ENCODE assay signal across 31 cellular contexts in the genomic region with DNA sequence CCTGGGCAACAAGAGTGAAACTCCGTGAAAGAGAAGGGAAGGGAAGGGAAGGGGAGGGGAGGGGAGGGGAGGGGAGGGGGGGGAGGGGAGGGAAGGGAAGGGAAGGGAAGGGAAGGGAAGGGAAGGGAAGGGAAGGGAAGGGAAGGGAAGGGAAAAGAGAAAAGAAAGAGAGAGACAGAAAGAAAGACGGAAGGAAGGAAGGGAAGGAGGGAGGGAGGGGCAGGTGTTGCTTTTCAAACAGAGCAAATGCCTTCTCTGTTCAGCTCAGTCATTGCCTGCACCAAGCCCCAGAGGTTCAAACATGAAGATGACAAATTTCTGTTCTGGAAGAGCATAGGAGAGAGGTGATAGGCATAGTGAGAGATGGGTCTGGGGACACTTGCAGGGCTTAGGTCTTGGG.
DNase-seq lines count a peak whose midpoint lies in the region; ATAC-seq, FAIRE-seq and TF ChIP-seq lines count a peak whose summit lies in the region.
"Had no signal": no experiment of that assay in that cellular context is flagged by ENCODE, and none has a peak within 500 bp of the region (broad histone marks: within the 10 kb centered on the region; RNA-seq: fewer than 3 reads in every experiment).

No MANE protein-coding gene starts in this region.

- H2BK5ac ChIP-seq in IMR-90 (ENCODE audit: low read depth, low read length, poor library complexity, severe bottlenecking): no peak overlapping the region

- no peak overlapping the region for H2AFZ ChIP-seq in HepG2 (ENCODE audit: low read length)
- H2AFZ ChIP-seq in IMR-90 (replicated peaks; ENCODE audit: low read length, poor library complexity): no peak overlapping the region

- TF ChIP-seq POLR2A in HepG2 (IDR thresholded peaks at IDR 0.05; ENCODE audit: insufficient read depth in 1 of 2, low read depth in 2 of 2, low read length in 2 of 2) (no peak), right lobe of liver (IDR thresholded peaks at IDR 0.05) (no peak), IMR-90 (IDR thresholded peaks at IDR 0.05; ENCODE audit: low read depth, low read length) (no peak)

- CTCF ChIA-PET in HepG2 (lab: Yijun Ruan, JAX; ENCODE audit: low intra/inter-chr PET ratio, low total read pairs): no interaction called here
- CTCF ChIA-PET in IMR-90 (lab: Yijun Ruan, JAX): no interaction called here

- H3K4ac ChIP-seq in IMR-90 (ENCODE audit: low read depth, low read length): no peak overlapping the region

- H3K27me3 ChIP-seq in HepG2 (ENCODE audit: control insufficient read depth in 1 of 2, insufficient read depth in 2 of 2, low read length in 2 of 2) (peaks cover 0 to 7% of the 10 kb centered on the region in 2 experiments; a peak in 2 of 5 replicates), right lobe of liver (no peaks in the 10 kb centered on the region), IMR-90 (ENCODE audit: control insufficient read depth, insufficient read depth, low read length) (no peaks in the 10 kb centered on the region; the same call in 1 of the 2 replicates)
- H3K27me3 ChIP-seq: BLaER1; BLaER1 treated with 17β-estradiol and CSF1 and Interleukin-3, amounts not matched to agents 10 nM and 100 nM had no signal

- intact Hi-C loops in HepG2 (cut with micrococcal nuclease; ENCODE audit: unreplicated experiment) (no loop called here), right lobe of liver (cut with DNase I) (no loop called here), IMR-90 (cut with micrococcal nuclease) (no loop called here)

- H3K9ac ChIP-seq in HepG2 (ENCODE audit: insufficient read depth, low read depth, low read length) (no peak overlapping the region), IMR-90 (ENCODE audit: low read depth, low read length) (no peak overlapping the region)
- H3K9ac ChIP-seq: BLaER1; BLaER1 treated with 17β-estradiol and CSF1 and Interleukin-3, amounts not matched to agents 10 nM and 100 nM had no signal

- H3K9me3 ChIP-seq in HepG2 (ENCODE audit: low read length) (peaks cover 9% of the 10 kb centered on the region), right lobe of liver (no peaks in the 10 kb centered on the region), IMR-90 (ENCODE audit: control insufficient read depth, insufficient read depth, low read length) (0 out of 2 replicates have a peak, but pooled peaks cover 3% of the 10 kb centered on the region)
- H3K9me3 ChIP-seq: BE2C, Caco-2 had no signal

- dilution Hi-C loops in IMR-90 (cut with HindIII; ENCODE audit: low sequenced_read_pairs, unreplicated experiment): no loop called here

- H2AK9ac ChIP-seq in IMR-90 (replicated peaks; ENCODE audit: low read depth, low read length, poor library complexity): peak overlapping the region; percentile 66

- H3K23ac ChIP-seq in IMR-90 (ENCODE audit: low read depth, low read length): no peak overlapping the region

- H3K79me2 ChIP-seq in HepG2 (ENCODE audit: insufficient read depth, low read length): no peaks in the 10 kb centered on the region

- H3K18ac ChIP-seq in IMR-90 (ENCODE audit: low read depth, low read length): no peak overlapping the region

- no peak overlapping the region for H4K5ac ChIP-seq in IMR-90 (ENCODE audit: low read depth, low read length)

- POLR2A ChIA-PET in HepG2 (lab: Yijun Ruan, JAX) (no interaction called here), IMR-90 (lab: Charles Lee; ENCODE audit: unreplicated experiment) (no interaction called here)

- H3K4me2 ChIP-seq in HepG2 (ENCODE audit: low read depth, low read length) (no peak overlapping the region), IMR-90 (ENCODE audit: low read depth, low read length) (no peak overlapping the region)
- H3K4me2 ChIP-seq: A549; BLaER1; BLaER1 treated with 17β-estradiol and CSF1 and Interleukin-3, amounts not matched to agents 10 nM and 100 nM had no signal

- H3K4me3 ChIP-seq in HepG2 (replicated peaks in 1 of 3; ENCODE audit: insufficient read depth in 1 of 3, low read depth in 2 of 3, low read length in 3 of 3) (no peak overlapping the region), right lobe of liver (no peak overlapping the region), IMR-90 (ENCODE audit: insufficient read depth, low read depth, low read length) (no peak overlapping the region)
- H3K4me3 ChIP-seq: A549; BLaER1; BLaER1 treated with 17β-estradiol and CSF1 and Interleukin-3, amounts not matched to agents 10 nM and 100 nM had no signal

- H3K4me1 ChIP-seq in HepG2 (ENCODE audit: insufficient read depth, low read length) (no peaks in the 10 kb centered on the region), right lobe of liver (no peaks in the 10 kb centered on the region), IMR-90 (ENCODE audit: control insufficient read depth, insufficient read depth, low read length) (no peaks in the 10 kb centered on the region)
- H3K4me1 ChIP-seq: A549; BE2C; BLaER1; BLaER1 treated with 17β-estradiol and CSF1 and Interleukin-3, amounts not matched to agents 10 nM and 100 nM; Caco-2 had no signal

- no peaks in the 10 kb centered on the region for H3K9me1 ChIP-seq in IMR-90 (ENCODE audit: insufficient read depth, low read length)

- no peak for TF ChIP-seq RAD21 in HepG2 (CRISPR knock-in tag; IDR thresholded peaks at IDR 0.05)
- no peak for TF ChIP-seq RAD21 in IMR-90 (IDR thresholded peaks at IDR 0.05; ENCODE audit: low read length)

- BruUV-seq in HepG2 (replicated peaks; lab: Mats Ljungman, UMichigan) (no TSS peak), IMR-90 (replicated peaks; lab: Mats Ljungman, UMichigan) (no TSS peak)

- no peak overlapping the region for H3K14ac ChIP-seq in IMR-90 (replicated peaks; ENCODE audit: low read depth, low read length)

- H4K8ac ChIP-seq in IMR-90 (ENCODE audit: low read depth in 2 of 2, low read length in 2 of 2): no peak overlapping the region

- H3K56ac ChIP-seq in IMR-90 (ENCODE audit: extremely low read depth, insufficient read depth, low read length): no peak overlapping the region

- 44% methylated on average over 2 of the region's 2 CpGs for WGBS in HepG2 (ENCODE audit: low lambda C conversion rate)
- WGBS in right lobe of liver (ENCODE audit: insufficient coverage, low coverage, low lambda C conversion rate, missing lambda C conversion rate): 32% methylated on average over 2 of the region's 2 CpGs
- WGBS in IMR-90 (ENCODE audit: extremely low coverage in 2 of 2, insufficient read length in 1 of 2), 2 experiments: no CpG with 5 or more reads among the region's 2 CpGs

- H4K20me1 ChIP-seq in HepG2 (ENCODE audit: insufficient read depth, low read length) (no peaks in the 10 kb centered on the region), IMR-90 (ENCODE audit: insufficient read depth, low read length) (no peaks in the 10 kb centered on the region)
- H4K20me1 ChIP-seq: BLaER1; BLaER1 treated with 17β-estradiol and CSF1 and Interleukin-3, amounts not matched to agents 10 nM and 100 nM had no signal

- in situ Hi-C loops in HepG2 (cut with HindIII; ENCODE audit: extremely low pct_ligation_motif_present, low pct_unique_long_range_greater_than_20kb) (no loop called here), IMR-90 (cut with MboI; ENCODE audit: low sequenced_read_pairs) (no loop called here)

- no peak for TF ChIP-seq CTCF in HepG2 (CRISPR knock-in tag; IDR thresholded peaks at IDR 0.05)
- no peak for TF ChIP-seq CTCF in right lobe of liver (IDR thresholded peaks at IDR 0.05)
- no peak for TF ChIP-seq CTCF in IMR-90 (conservative IDR thresholded peaks at IDR 0.05; ENCODE audit: low read depth, low read length)

- no peak for TF ChIP-seq EP300 in HepG2 (IDR thresholded peaks at IDR 0.05; ENCODE audit: low read depth in 2 of 2, low read length in 2 of 2)
- TF ChIP-seq EP300 in HepG2 (CRISPR knock-in tag; IDR thresholded peaks at IDR 0.05; ENCODE audit: borderline replicate concordance): no peak

- H4K91ac ChIP-seq in IMR-90 (ENCODE audit: insufficient read depth, low read depth, low read length): no peak overlapping the region

- H2BK15ac ChIP-seq in IMR-90 (ENCODE audit: low read depth, low read length): no peak overlapping the region

- no peak overlapping the region for H2BK120ac ChIP-seq in IMR-90 (ENCODE audit: low read depth, low read length)

- H2AK5ac ChIP-seq in IMR-90 (ENCODE audit: low read depth, low read length): no peak overlapping the region

- no peak for ATAC-seq in HepG2
- no peak for ATAC-seq in right lobe of liver
- no peak for ATAC-seq in IMR-90 (ENCODE audit: low read depth)
- no peak for ATAC-seq in esophagus mucosa
- ATAC-seq: A549; CD8-positive, alpha-beta T cell had no signal

- H3K36me3 ChIP-seq in HepG2 (replicated peaks in 1 of 2; ENCODE audit: control insufficient read depth in 1 of 2, insufficient read depth in 2 of 2, low read length in 2 of 2): no peaks in the 10 kb centered on the region
- no peaks in the 10 kb centered on the region for H3K36me3 ChIP-seq in right lobe of liver
- no peaks in the 10 kb centered on the region for H3K36me3 ChIP-seq in IMR-90 (ENCODE audit: control insufficient read depth, insufficient read depth, low read length)
- H3K36me3 ChIP-seq: BE2C; BLaER1; BLaER1 treated with 17β-estradiol and CSF1 and Interleukin-3, amounts not matched to agents 10 nM and 100 nM had no signal

- DNase-seq in HepG2 (ENCODE audit: low spot score) (no peak), right lobe of liver (no peak), IMR-90 (no peak)
- DNase-seq: 8988T; ACHN; AML-193; BE2C; C1 segment of cervical spinal cord; Caco-2; Calu3; CD4-positive, alpha-beta memory T cell; CD4-positive, alpha-beta T cell; CD4-positive, CD25-positive, alpha-beta regulatory T cell; CD8-positive, alpha-beta memory T cell; CD8-positive, alpha-beta T cell; COR-L47; DMS 273 treated with DMSO at 0.1 percent for 48 hours; DMS153; DMS53; DMS79; DMS79 treated with DMSO at 0.1 percent for 48 hours; DND-41; EL had no signal

- no peaks in the 10 kb centered on the region for H3K79me1 ChIP-seq in IMR-90 (ENCODE audit: low read depth in 1 of 2, low read length in 2 of 2)

- no peak overlapping the region for H3K27ac ChIP-seq in HepG2 (ENCODE audit: extremely low read length, insufficient read depth, low read length)
- H3K27ac ChIP-seq in right lobe of liver: no peak overlapping the region
- H3K27ac ChIP-seq in IMR-90 (ENCODE audit: insufficient read depth, low read length): no peak overlapping the region
- H3K27ac ChIP-seq: 22Rv1; A549; BLaER1; BLaER1 treated with 17β-estradiol and CSF1 and Interleukin-3, amounts not matched to agents 10 nM and 100 nM; C4-2B had no signal

- no peak for FAIRE-seq in HepG2 (lab: Jason Lieb, UNC)
- FAIRE-seq: A204.1, A549, D721Med had no signal

- H2BK20ac ChIP-seq in IMR-90 (ENCODE audit: low read depth, low read length): no peak overlapping the region

TF ChIP-seq in HepG2, 621 proteins besides CTCF, POLR2A, EP300 and RAD21 (continues in another document):
- TF ChIP-seq HNRNPK (IDR thresholded peaks at IDR 0.05; ENCODE audit: low read depth, low read length, poor library complexity, severe bottlenecking): peak; percentile 77
- TF ChIP-seq SRF (IDR thresholded peaks at IDR 0.05; ENCODE audit: low read depth, low read length): no peak

TF ChIP-seq in IMR-90, 13 proteins besides CTCF, POLR2A, EP300 and RAD21 (continues in another document):
- TF ChIP-seq FOS (IDR thresholded peaks at IDR 0.05; ENCODE audit: low read depth, low read length) (no peak), CHD1 (IDR thresholded peaks at IDR 0.05; ENCODE audit: low read depth, low read length) (no peak)
